ENCODE assay signal across 1 cellular context in the genomic region with DNA sequence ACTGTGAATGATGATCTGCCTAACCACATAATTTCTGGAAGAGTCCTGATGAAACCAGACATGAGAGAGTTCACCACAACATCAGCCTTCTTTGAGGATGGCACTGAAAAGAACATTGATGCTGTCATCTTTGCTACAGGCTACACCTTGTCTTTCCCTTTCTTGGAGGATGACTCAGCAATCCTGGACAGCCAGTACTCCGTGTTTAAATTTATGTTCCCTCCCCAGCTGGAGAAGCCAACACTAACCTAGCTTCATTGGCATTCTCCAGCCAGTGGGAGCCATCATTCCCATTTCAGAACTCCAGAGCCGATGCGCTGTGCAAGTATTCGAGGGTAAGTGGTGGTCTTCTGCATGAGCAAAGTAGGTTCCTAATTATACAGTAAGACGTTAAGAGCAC.
A peak's percentile ranks its signal among the peaks of the same experiment; 100 is the strongest.
TF ChIP-seq lines count a peak whose summit lies in the region.

No MANE protein-coding gene starts in this region.

TF ChIP-seq in K562, 482 proteins besides CTCF, POLR2A, EP300 and RAD21 (continued from another document):
- TF ChIP-seq JUND (IDR thresholded peaks at IDR 0.05; ENCODE audit: borderline replicate concordance, low read depth, low read length) (peak; percentile 79; the same call in 1 of the 2 replicates), JUND (tag; IDR thresholded peaks at IDR 0.05; ENCODE audit: borderline replicate concordance, low read depth, low read length) (peak; percentile 81; the same call in 2 of the 3 replicates), FOXM1 (IDR thresholded peaks at IDR 0.05; ENCODE audit: low read depth) (0 out of 2 replicates have a peak, but pooled peaks have one; percentile 45), FOXM1 (CRISPR knock-in tag; IDR thresholded peaks at IDR 0.05; ENCODE audit: low read depth) (no peak), ASH1L (IDR thresholded peaks at IDR 0.05; ENCODE audit: borderline replicate concordance, low read depth, partially characterized antibody) (no peak), MEIS2 (IDR thresholded peaks at IDR 0.05; ENCODE audit: partially characterized antibody) (peak; percentile 93), EHMT2 (IDR thresholded peaks at IDR 0.05) (peak; percentile 83), JUN (IDR thresholded peaks at IDR 0.05; ENCODE audit: borderline replicate concordance, low read depth, low read length) (peak; percentile 31; the same call in 1 of the 2 replicates), JUN (CRISPR knock-in tag; IDR thresholded peaks at IDR 0.05; ENCODE audit: borderline replicate concordance) (no peak), ZNF707 (CRISPR knock-in tag; conservative IDR thresholded peaks at IDR 0.05) (no peak), NFRKB (IDR thresholded peaks at IDR 0.05; ENCODE audit: low read depth) (0 out of 2 replicates have a peak, but pooled peaks have one; percentile 28), MAFF (IDR thresholded peaks at IDR 0.05; ENCODE audit: low read length) (peak; percentile 99), PREB (CRISPR knock-in tag; IDR thresholded peaks at IDR 0.05) (no peak), E4F1 (CRISPR knock-in tag; IDR thresholded peaks at IDR 0.05; ENCODE audit: borderline replicate concordance) (no peak), ATF7 (IDR thresholded peaks at IDR 0.05) (0 out of 2 replicates have a peak, but pooled peaks have one; percentile 17), SOX6 (IDR thresholded peaks at IDR 0.05) (peak; percentile 25; the same call in 1 of the 2 replicates), MTA1 (IDR thresholded peaks at IDR 0.05; ENCODE audit: borderline replicate concordance) (no peak), MYBL2 (IDR thresholded peaks at IDR 0.05; ENCODE audit: low read depth) (peak; percentile 81), MYBL2 (CRISPR knock-in tag; IDR thresholded peaks at IDR 0.05; ENCODE audit: borderline replicate concordance) (no peak), BACH1 (tag; IDR thresholded peaks at IDR 0.05) (peak; percentile 97), FOSL1 (tag; conservative IDR thresholded peaks at IDR 0.05) (0 out of 2 replicates have a peak, but pooled peaks have one; percentile 15), CC2D1A (IDR thresholded peaks at IDR 0.05) (peak; percentile 43; the same call in 1 of the 2 replicates), HMBOX1 (IDR thresholded peaks at IDR 0.05) (no peak), DPF2 (IDR thresholded peaks at IDR 0.05) (peak; percentile 75)
TF ChIP-seq in K562: peak in this region for 44.
